In the genomic region with DNA sequence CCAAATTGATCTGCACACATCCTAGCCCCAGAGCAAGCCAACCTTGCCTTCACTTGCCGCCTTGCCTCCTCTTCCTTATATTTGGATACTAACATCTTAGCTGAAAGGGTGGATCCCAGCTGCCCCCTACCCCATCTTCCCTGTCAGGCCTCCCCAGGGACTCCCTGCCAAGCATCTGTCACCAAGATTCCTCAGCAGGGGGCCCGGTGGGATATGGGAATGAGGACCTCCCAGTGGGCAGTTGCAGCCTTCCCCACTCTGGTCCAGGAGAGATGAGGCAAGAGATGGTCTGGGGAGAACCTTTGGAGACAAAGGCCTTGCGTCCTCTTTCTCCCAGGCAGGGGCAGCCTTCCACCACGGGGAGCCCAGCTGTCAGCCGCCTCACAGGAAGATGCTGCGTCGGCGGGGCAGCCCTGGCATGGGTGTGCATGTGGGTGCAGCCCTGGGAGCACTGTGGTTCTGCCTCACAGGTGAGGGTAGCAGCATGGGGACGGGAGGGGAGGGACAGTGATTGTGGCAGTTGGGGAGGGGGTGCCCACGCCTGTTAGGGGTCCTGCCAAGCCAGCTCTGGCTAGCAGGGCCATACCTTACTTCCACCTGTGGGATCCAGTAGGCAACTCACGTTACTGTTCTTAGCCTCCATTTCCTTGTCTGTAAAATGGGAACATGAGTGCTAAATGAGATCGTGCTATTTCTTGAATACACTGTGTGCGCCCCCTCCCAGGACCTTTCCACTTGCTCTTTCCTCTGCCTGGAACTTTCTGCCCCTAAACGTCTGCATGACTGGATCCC, we compare ENCODE assay signal across 1 cellular context.
TF ChIP-seq lines count a peak whose summit lies in the region.

No MANE protein-coding gene starts in this region.

TF ChIP-seq in GM23338, 12 proteins besides CTCF, POLR2A, EP300 and RAD21 (continued from another document):
- TF ChIP-seq ZNF462 (CRISPR knock-in tag; IDR thresholded peaks at IDR 0.05), result no peak
- no peak for TF ChIP-seq POLR2AphosphoS5 (IDR thresholded peaks at IDR 0.05; ENCODE audit: low read depth)
- TF ChIP-seq CREB1 (CRISPR knock-in tag; IDR thresholded peaks at IDR 0.05; ENCODE audit: low read depth), result no peak
- TF ChIP-seq JUNB (IDR thresholded peaks at IDR 0.05; ENCODE audit: unreplicated experiment), result no peak
- TF ChIP-seq EZH2 (IDR thresholded peaks at IDR 0.05; ENCODE audit: low read depth, unreplicated experiment), result no peak
- TF ChIP-seq ZNF331 (CRISPR knock-in tag; IDR thresholded peaks at IDR 0.05; ENCODE audit: low read depth), result no peak
- TF ChIP-seq EZH2phosphoT487 (IDR thresholded peaks at IDR 0.05; ENCODE audit: unreplicated experiment), result no peak
- no peak for TF ChIP-seq NANOG (IDR thresholded peaks at IDR 0.05; ENCODE audit: borderline replicate concordance)
- no peak for TF ChIP-seq ETS1 (IDR thresholded peaks at IDR 0.05)
- TF ChIP-seq STAT1 (IDR thresholded peaks at IDR 0.05; ENCODE audit: unreplicated experiment), result no peak
- TF ChIP-seq ZNF114 (CRISPR knock-in tag; IDR thresholded peaks at IDR 0.05), result no peak
